21 cellular contexts compared by ENCODE assay signal in genomic region chr5:156755421-156756087, GRCh38.
"Had no signal": no experiment of that assay in that cellular context is flagged by ENCODE, and none has a peak within 500 bp of the region (broad histone marks: within the 10 kb centered on the region; RNA-seq: fewer than 3 reads in every experiment).

No MANE protein-coding gene starts in this region.

- H3K36me3 ChIP-seq: brain microvascular endothelial cell, spleen, thyroid gland had no signal

- ATAC-seq: activated CD4-positive, alpha-beta T cell treated with anti-CD3 and anti-CD28 coated beads for 36 hours; left lobe of liver; stimulated activated memory B cell treated with anti-CD40 and anti-IgM and Interleukin-4, amounts not matched to agents 10 μg/mL and 1 μg/mL and 100 μg/mL, for 72 hours; WTC11 had no signal

- H3K27me3 Mint-ChIP-seq: activated naive CD8-positive, alpha-beta T cell treated with anti-CD3 and anti-CD28 coated beads, Interleukin-2, amount 10 ng/mL, durations not matched to agents 7 days and 5 days; naive B cell had no signal

- H3K27ac ChIP-seq: brain microvascular endothelial cell, dorsolateral prefrontal cortex, sigmoid colon, spleen, thyroid gland had no signal

- H3K27ac Mint-ChIP-seq: activated naive CD8-positive, alpha-beta T cell treated with anti-CD3 and anti-CD28 coated beads, Interleukin-2, amount 10 ng/mL, durations not matched to agents 7 days and 5 days; naive B cell; stimulated activated memory B cell treated with anti-CD40 and anti-IgM and Interleukin-4, amounts not matched to agents 10 μg/mL and 1 μg/mL and 100 μg/mL, for 72 hours; WTC11 had no signal

- DNase-seq: activated CD4-positive, alpha-beta T cell treated with anti-CD3 and anti-CD28 coated beads for 36 hours; activated CD4-positive, alpha-beta T cell treated with anti-CD3 and anti-CD28 coated beads, Interleukin-2, amount 50 U/mL, for 48 hours; activated gamma-delta T cell treated with Interleukin-2 at 50 U/mL for 16 hours; activated naive CD8-positive, alpha-beta T cell treated with anti-CD3 and anti-CD28 coated beads, Interleukin-2, amount 10 ng/mL, durations not matched to agents 7 days and 5 days; anterior cingulate cortex; brain microvascular endothelial cell; central memory CD4-positive, alpha-beta T cell; dorsolateral prefrontal cortex; foreskin melanocyte; glutamatergic neuron; kidney; naive B cell; nucleus accumbens; posterior cingulate gyrus; sigmoid colon; spleen; stimulated activated CD4-positive, alpha-beta T cell treated with anti-CD3 and anti-CD28 coated beads, Interleukin-4, amount 100 ng/mL, for 4 hours had no signal

- H3K4me3 Mint-ChIP-seq: activated CD4-positive, alpha-beta T cell treated with anti-CD3 and anti-CD28 coated beads for 36 hours; activated naive CD8-positive, alpha-beta T cell treated with anti-CD3 and anti-CD28 coated beads, Interleukin-2, amount 10 ng/mL, durations not matched to agents 7 days and 5 days; naive B cell; stimulated activated memory B cell treated with anti-CD40 and anti-IgM and Interleukin-4, amounts not matched to agents 10 μg/mL and 1 μg/mL and 100 μg/mL, for 72 hours; WTC11 had no signal

- H3K27me3 ChIP-seq: brain microvascular endothelial cell, dorsolateral prefrontal cortex, sigmoid colon, spleen, thyroid gland had no signal

- H3K9me3 Mint-ChIP-seq: naive B cell; stimulated activated memory B cell treated with anti-CD40 and anti-IgM and Interleukin-4, amounts not matched to agents 10 μg/mL and 1 μg/mL and 100 μg/mL, for 72 hours had no signal

- H3K4me3 ChIP-seq: dorsolateral prefrontal cortex, sigmoid colon, spleen, thyroid gland had no signal

- H3K4me1 Mint-ChIP-seq: naive B cell had no signal

- H3K36me3 Mint-ChIP-seq: naive B cell; stimulated activated memory B cell treated with anti-CD40 and anti-IgM and Interleukin-4, amounts not matched to agents 10 μg/mL and 1 μg/mL and 100 μg/mL, for 72 hours; WTC11 had no signal

- H3K9me3 ChIP-seq: sigmoid colon, spleen, thyroid gland had no signal

- H3K4me1 ChIP-seq: sigmoid colon, spleen had no signal
